8 cellular contexts compared by ENCODE assay signal in genomic region chr1:146472192-146472861, GRCh38.
A peak's percentile ranks its signal among the peaks of the same experiment; 100 is the strongest.
DNase-seq lines count a peak whose midpoint lies in the region; ATAC-seq and TF ChIP-seq lines count a peak whose summit lies in the region.
"Not testable (repeated sequence)": the region's sequence is repeated elsewhere in the genome, so short reads cannot be mapped to it uniquely, and the experiment has no call there.

No MANE protein-coding gene starts in this region.

- not testable (repeated sequence) for H3K9me3 Mint-ChIP-seq in naive thymus-derived CD8-positive, alpha-beta T cell

- DNase-seq in COLO668 (lab: John Stamatoyannopoulos, UW; ENCODE audit: unreplicated experiment): peak; percentile 90
- not testable (repeated sequence) for DNase-seq in HEK293T (ENCODE audit: extremely low spot score)
- peak; percentile 75 for DNase-seq in NCI-H1105 treated with DMSO at 0.1 percent for 48 hours (lab: John Stamatoyannopoulos, UW)
- DNase-seq in SW480 (ENCODE audit: low spot score): peak; percentile 49
- DNase-seq in activated gamma-delta T cell treated with Interleukin-2 at 50 U/mL for 16 hours: peak; percentile 67
- peak; percentile 45 for DNase-seq in fibroblast of pulmonary artery (ENCODE audit: low read depth)
- peak; percentile 66 to 87 (median 74) for DNase-seq in naive thymus-derived CD8-positive, alpha-beta T cell
- peak; percentile 41 to 56 for DNase-seq in stimulated activated CD8-positive, alpha-beta memory T cell treated with anti-CD3 and anti-CD28 coated beads, Interleukin-2, amount 100 ng/mL, for 1 hour (ENCODE audit: low read depth in 2 of 2)

- CTCF ChIA-PET in HEK293T (lab: Yijun Ruan, JAX): not testable (repeated sequence)

- H3K4me3 ChIP-seq in fibroblast of pulmonary artery (replicated peaks; ENCODE audit: low read depth, low read length): peak overlapping the region; percentile 41

- ATAC-seq in naive thymus-derived CD8-positive, alpha-beta T cell: peak; percentile 100

- POLR2A ChIA-PET in HEK293T (lab: Yijun Ruan, JAX); naive thymus-derived CD8-positive, alpha-beta T cell (lab: Charles Lee): not testable (repeated sequence)

- not testable (repeated sequence) for H3K4me1 Mint-ChIP-seq in naive thymus-derived CD8-positive, alpha-beta T cell

- H3K36me3 Mint-ChIP-seq in naive thymus-derived CD8-positive, alpha-beta T cell: not testable (repeated sequence)

- TF ChIP-seq CTCF in fibroblast of pulmonary artery (IDR thresholded peaks at IDR 0.05; ENCODE audit: low read length, missing control alignments): not testable (repeated sequence)

- H3K27ac Mint-ChIP-seq in naive thymus-derived CD8-positive, alpha-beta T cell: peak overlapping the region; percentile 61 to 95 (median 90)

- peak overlapping the region; percentile 79 to 93 (median 90) for H3K4me3 Mint-ChIP-seq in naive thymus-derived CD8-positive, alpha-beta T cell

- not testable (repeated sequence) for H3K27me3 Mint-ChIP-seq in naive thymus-derived CD8-positive, alpha-beta T cell

TF ChIP-seq in HEK293T, 16 proteins besides CTCF, POLR2A, EP300 and RAD21:
- 0 out of 2 replicates have a peak, but pooled peaks have one; percentile 30 for TF ChIP-seq L3MBTL2 (conservative IDR thresholded peaks at IDR 0.05)
